8 cellular contexts compared by ENCODE assay signal in the genomic region with DNA sequence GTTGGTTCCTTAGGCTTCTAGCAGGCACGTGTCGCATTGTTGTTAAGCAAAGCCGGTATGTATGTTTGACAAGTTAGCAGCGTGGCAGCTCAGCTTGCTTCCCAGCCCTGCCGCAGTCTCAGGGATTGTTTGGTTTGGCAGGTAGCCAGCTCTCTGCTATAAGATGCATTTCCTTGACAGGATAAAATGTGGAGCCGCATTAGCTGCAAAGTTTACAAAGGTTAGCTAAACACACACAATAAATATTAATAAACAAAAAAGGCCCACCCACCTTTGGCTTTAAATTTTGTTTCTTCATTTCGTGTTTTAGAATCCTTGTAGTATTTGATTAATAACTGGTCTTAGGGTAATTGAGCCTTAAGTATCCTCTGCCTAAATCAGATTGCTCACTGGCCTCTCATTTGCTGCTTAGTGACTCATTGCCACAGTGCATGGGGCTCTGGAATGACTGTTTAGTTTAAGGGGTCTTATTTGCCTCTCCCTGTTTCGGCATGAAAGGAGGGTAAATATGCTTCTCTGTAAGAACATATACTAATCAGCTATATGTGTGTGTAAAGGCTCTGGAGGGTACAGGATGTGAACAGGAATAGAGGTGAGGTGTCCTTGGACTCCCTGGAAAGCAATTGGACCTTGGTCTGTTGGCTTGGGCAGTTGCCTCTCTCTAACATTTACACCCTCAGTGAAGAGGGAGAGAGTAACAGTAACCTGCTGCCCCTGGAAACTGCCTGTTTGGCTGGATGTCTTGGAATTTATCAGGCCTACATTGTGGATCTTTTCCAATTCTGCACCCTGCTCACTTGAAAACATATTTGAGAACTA.
DNase-seq lines count a peak whose midpoint lies in the region; ATAC-seq and TF ChIP-seq lines count a peak whose summit lies in the region.

No MANE protein-coding gene starts in this region.

- no peak overlapping the region for H3K4ac ChIP-seq in trophoblast cell (ENCODE audit: low read depth, low read length)

- no peak overlapping the region for H4K91ac ChIP-seq in trophoblast cell (ENCODE audit: low read depth, low read length)

- no peak overlapping the region for H3K23ac ChIP-seq in trophoblast cell (ENCODE audit: low read length)

- H2BK5ac ChIP-seq in trophoblast cell (ENCODE audit: low read depth, low read length, poor library complexity) = no peak overlapping the region

- no peaks in the 10 kb centered on the region for H3K9me3 ChIP-seq in adipocyte (ENCODE audit: control insufficient read depth, low read length)
- H3K9me3 ChIP-seq in liver (ENCODE audit: control insufficient read depth in 4 of 4, low read length in 3 of 4) = no peaks in the 10 kb centered on the region
- H3K9me3 ChIP-seq in trophoblast cell (ENCODE audit: insufficient read depth, low read depth, low read length) = no peaks in the 10 kb centered on the region

- H2BK12ac ChIP-seq in trophoblast cell (ENCODE audit: low read length) = no peak overlapping the region

- WGBS in liver = 56% methylated on average over 8 of the region's 8 CpGs
- WGBS in trophoblast cell (ENCODE audit: extremely low coverage, insufficient coverage, insufficient read length) = no CpG with 5 or more reads among the region's 8 CpGs

- no peak overlapping the region for H3K4me3 Mint-ChIP-seq in activated CD4-positive, alpha-beta T cell treated with anti-CD3 and anti-CD28 coated beads, Interleukin-2, amount 10 ng/mL, durations not matched to agents 7 days and 5 days

- no peaks in the 10 kb centered on the region for H3K79me2 ChIP-seq in trophoblast cell (ENCODE audit: control insufficient read depth, insufficient read depth, low read length, poor library complexity)

- H3K4me3 ChIP-seq in adipocyte (ENCODE audit: low read length) (no peak overlapping the region), liver (ENCODE audit: low read depth in 1 of 3, low read length in 3 of 3) (no peak overlapping the region), trophoblast cell (ENCODE audit: low read depth, low read length) (no peak overlapping the region)

- peaks cover 12% of the 10 kb centered on the region for H3K36me3 Mint-ChIP-seq in activated CD4-positive, alpha-beta T cell treated with anti-CD3 and anti-CD28 coated beads, Interleukin-2, amount 10 ng/mL, durations not matched to agents 7 days and 5 days (ENCODE audit: low read depth)

- no peaks in the 10 kb centered on the region for H3K27me3 Mint-ChIP-seq in activated CD4-positive, alpha-beta T cell treated with anti-CD3 and anti-CD28 coated beads, Interleukin-2, amount 10 ng/mL, durations not matched to agents 7 days and 5 days

- H3K4me1 Mint-ChIP-seq in activated CD4-positive, alpha-beta T cell treated with anti-CD3 and anti-CD28 coated beads, Interleukin-2, amount 10 ng/mL, durations not matched to agents 7 days and 5 days = peaks cover 21% of the 10 kb centered on the region

- H3K79me1 ChIP-seq in trophoblast cell (ENCODE audit: low read length) = no peaks in the 10 kb centered on the region

- no peak overlapping the region for H3K4me2 ChIP-seq in trophoblast cell (ENCODE audit: low read length)

- no peak overlapping the region for H3K27ac Mint-ChIP-seq in activated CD4-positive, alpha-beta T cell treated with anti-CD3 and anti-CD28 coated beads, Interleukin-2, amount 10 ng/mL, durations not matched to agents 7 days and 5 days

- POLR2A ChIA-PET in activated CD4-positive, alpha-beta T cell treated with anti-CD3 and anti-CD28 coated beads, Interleukin-2, amount 10 ng/mL, durations not matched to agents 7 days and 5 days (lab: Charles Lee) = no interaction called here

- DNase-seq in COR-L47 (lab: John Stamatoyannopoulos, UW) (peak; percentile 85), NCI-H187 treated with DMSO at 0.1 percent for 48 hours (lab: John Stamatoyannopoulos, UW) (peak; percentile 61), adipocyte (ENCODE audit: low read depth) (peak; percentile 87), trophoblast cell (no peak)
- DNase-seq in activated CD4-positive, alpha-beta T cell treated with anti-CD3 and anti-CD28 coated beads, Interleukin-2, amount 10 ng/mL, durations not matched to agents 7 days and 5 days = no peak

- no peaks in the 10 kb centered on the region for H3K27me3 ChIP-seq in adipocyte (replicated peaks; ENCODE audit: control insufficient read depth, insufficient read depth, low read length)
- no peaks in the 10 kb centered on the region for H3K27me3 ChIP-seq in liver (ENCODE audit: control insufficient read depth in 4 of 4, insufficient read depth in 4 of 4, low read length in 3 of 4)
- H3K27me3 ChIP-seq in trophoblast cell (ENCODE audit: insufficient read depth, low read length) = no peaks in the 10 kb centered on the region

- H3K36me3 ChIP-seq in adipocyte (ENCODE audit: control insufficient read depth, insufficient read depth, low read length, severe bottlenecking) = no peaks in the 10 kb centered on the region
- no peaks in the 10 kb centered on the region for H3K36me3 ChIP-seq in liver (ENCODE audit: control insufficient read depth in 4 of 4, insufficient read depth in 3 of 4, low read depth in 1 of 4, low read length in 3 of 4)
- H3K36me3 ChIP-seq in trophoblast cell (ENCODE audit: control insufficient read depth in 1 of 2, insufficient read depth in 2 of 2, low read length in 2 of 2) = no peaks in the 10 kb centered on the region

- H3K4me1 ChIP-seq in adipocyte (ENCODE audit: control insufficient read depth, insufficient read depth, low read length) (peaks cover 10% of the 10 kb centered on the region), liver (ENCODE audit: control insufficient read depth in 4 of 4, insufficient read depth in 4 of 4, low read length in 3 of 4) (peaks cover 3 to 13% (median 12%) of the 10 kb centered on the region in 4 donors), trophoblast cell (ENCODE audit: control insufficient read depth in 1 of 2, insufficient read depth in 2 of 2, low read length in 2 of 2) (peaks cover 0 to 2% of the 10 kb centered on the region in 2 experiments)

- no peak overlapping the region for H4K12ac ChIP-seq in trophoblast cell (ENCODE audit: low read depth, low read length)

- H3K18ac ChIP-seq in trophoblast cell (ENCODE audit: low read length) = no peak overlapping the region

- no peak overlapping the region for H3K9ac ChIP-seq in adipocyte (ENCODE audit: low read length)
- no peak overlapping the region for H3K9ac ChIP-seq in liver (ENCODE audit: low read depth in 1 of 2, low read length in 2 of 2)
- no peak overlapping the region for H3K9ac ChIP-seq in trophoblast cell (ENCODE audit: low read length)

- no peak overlapping the region for H4K8ac ChIP-seq in trophoblast cell (ENCODE audit: low read depth, low read length)

- H3K27ac ChIP-seq in liver (ENCODE audit: low read depth in 1 of 2, low read length in 2 of 2) (no peak overlapping the region), trophoblast cell (ENCODE audit: low read depth, low read length) (no peak overlapping the region)

- no peak for TF ChIP-seq CTCF in liver (IDR thresholded peaks at IDR 0.05; ENCODE audit: low read depth, low read length, missing input control)

- TF ChIP-seq RAD21 in liver (IDR thresholded peaks at IDR 0.05) = peak in 1 of 2 donors; percentile 19

- H2BK120ac ChIP-seq in trophoblast cell (ENCODE audit: insufficient read depth, low read length, poor library complexity) = no peak overlapping the region

- no peak for ATAC-seq in GM21825 (IDR thresholded peaks at IDR 0.05; ENCODE audit: unreplicated experiment)
- no peak for ATAC-seq in GM21737 (IDR thresholded peaks at IDR 0.05; ENCODE audit: unreplicated experiment)

- H3K9me3 Mint-ChIP-seq in activated CD4-positive, alpha-beta T cell treated with anti-CD3 and anti-CD28 coated beads, Interleukin-2, amount 10 ng/mL, durations not matched to agents 7 days and 5 days = no peaks in the 10 kb centered on the region

- H2AK5ac ChIP-seq in trophoblast cell (ENCODE audit: low read length) = no peak overlapping the region

- H3K14ac ChIP-seq in trophoblast cell (ENCODE audit: low read length) = no peak overlapping the region

- CTCF ChIA-PET in activated CD4-positive, alpha-beta T cell treated with anti-CD3 and anti-CD28 coated beads, Interleukin-2, amount 10 ng/mL, durations not matched to agents 7 days and 5 days (lab: Charles Lee) = no interaction called here

- H2AFZ ChIP-seq in trophoblast cell (ENCODE audit: insufficient read depth, low read length, poor library complexity) = no peak overlapping the region

TF ChIP-seq in liver, 16 proteins besides CTCF, POLR2A, EP300 and RAD21:
- TF ChIP-seq FOXA1 (IDR thresholded peaks at IDR 0.05) (no peak), RXRA (IDR thresholded peaks at IDR 0.05) (peak; percentile 38 to 43), JUND (IDR thresholded peaks at IDR 0.05) (peak; percentile 9 to 30), HNF4G (IDR thresholded peaks at IDR 0.05) (peak; percentile 57), SP1 (IDR thresholded peaks at IDR 0.05) (peak; percentile 24), YY1 (IDR thresholded peaks at IDR 0.05) (no peak), HNF4A (conservative IDR thresholded peaks at IDR 0.05) (peak; percentile 76 to 90)
- TF ChIP-seq, protein P1, sequence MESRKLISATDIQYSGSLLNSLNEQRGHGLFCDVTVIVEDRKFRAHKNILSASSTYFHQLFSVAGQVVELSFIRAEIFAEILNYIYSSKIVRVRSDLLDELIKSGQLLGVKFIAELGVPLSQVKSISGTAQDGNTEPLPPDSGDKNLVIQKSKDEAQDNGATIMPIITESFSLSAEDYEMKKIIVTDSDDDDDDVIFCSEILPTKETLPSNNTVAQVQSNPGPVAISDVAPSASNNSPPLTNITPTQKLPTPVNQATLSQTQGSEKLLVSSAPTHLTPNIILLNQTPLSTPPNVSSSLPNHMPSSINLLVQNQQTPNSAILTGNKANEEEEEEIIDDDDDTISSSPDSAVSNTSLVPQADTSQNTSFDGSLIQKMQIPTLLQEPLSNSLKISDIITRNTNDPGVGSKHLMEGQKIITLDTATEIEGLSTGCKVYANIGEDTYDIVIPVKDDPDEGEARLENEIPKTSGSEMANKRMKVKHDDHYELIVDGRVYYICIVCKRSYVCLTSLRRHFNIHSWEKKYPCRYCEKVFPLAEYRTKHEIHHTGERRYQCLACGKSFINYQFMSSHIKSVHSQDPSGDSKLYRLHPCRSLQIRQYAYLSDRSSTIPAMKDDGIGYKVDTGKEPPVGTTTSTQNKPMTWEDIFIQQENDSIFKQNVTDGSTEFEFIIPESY (IDR thresholded peaks at IDR 0.05) = no peak
- TF ChIP-seq, protein P2, sequence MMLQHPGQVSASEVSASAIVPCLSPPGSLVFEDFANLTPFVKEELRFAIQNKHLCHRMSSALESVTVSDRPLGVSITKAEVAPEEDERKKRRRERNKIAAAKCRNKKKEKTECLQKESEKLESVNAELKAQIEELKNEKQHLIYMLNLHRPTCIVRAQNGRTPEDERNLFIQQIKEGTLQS (IDR thresholded peaks at IDR 0.05) = no peak
- TF ChIP-seq, protein P3, sequence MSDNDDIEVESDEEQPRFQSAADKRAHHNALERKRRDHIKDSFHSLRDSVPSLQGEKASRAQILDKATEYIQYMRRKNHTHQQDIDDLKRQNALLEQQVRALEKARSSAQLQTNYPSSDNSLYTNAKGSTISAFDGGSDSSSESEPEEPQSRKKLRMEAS (IDR thresholded peaks at IDR 0.05) = no peak

Comparison
In these comparisons a context has a peak if more than half of its experiments do, and no peak if none do; other contexts are left out.
1. DNase-seq: peak in COR-L47 (single experiment), NCI-H187 treated with DMSO at 0.1 percent for 48 hours (single experiment) and adipocyte (single experiment); none in trophoblast cell (0 of 2) and activated CD4-positive, alpha-beta T cell treated with anti-CD3 and anti-CD28 coated beads, Interleukin-2, amount 10 ng/mL, durations not matched to agents 7 days and 5 days (single experiment).